17 cellular contexts compared by ENCODE assay signal in genomic region chr7:33196194-33196593, GRCh38.
DNase-seq lines count a peak whose midpoint lies in the region; ATAC-seq, FAIRE-seq and TF ChIP-seq lines count a peak whose summit lies in the region.
"Had no signal": no experiment of that assay in that cellular context is flagged by ENCODE, and none has a peak within 500 bp of the region (broad histone marks: within the 10 kb centered on the region; RNA-seq: fewer than 3 reads in every experiment).

No MANE protein-coding gene starts in this region.

- H3K4me1 Mint-ChIP-seq in activated CD4-positive, alpha-beta memory T cell treated with anti-CD3 and anti-CD28 coated beads for 36 hours (ENCODE audit: low read depth): peaks cover 7% of the 10 kb centered on the region

- no peak overlapping the region for H3K27ac Mint-ChIP-seq in activated CD4-positive, alpha-beta memory T cell treated with anti-CD3 and anti-CD28 coated beads for 36 hours
- H3K27ac Mint-ChIP-seq: activated CD4-positive, alpha-beta T cell treated with anti-CD3 and anti-CD28 coated beads, Interleukin-2, amount 10 ng/mL, durations not matched to agents 24 days and 14 days had no signal

- H3K9me3 Mint-ChIP-seq in activated CD4-positive, alpha-beta memory T cell treated with anti-CD3 and anti-CD28 coated beads for 36 hours: no peaks in the 10 kb centered on the region
- H3K9me3 Mint-ChIP-seq: activated CD4-positive, alpha-beta T cell treated with anti-CD3 and anti-CD28 coated beads, Interleukin-2, amount 10 ng/mL, durations not matched to agents 24 days and 14 days had no signal

- peaks cover 3% of the 10 kb centered on the region for H3K36me3 Mint-ChIP-seq in activated CD4-positive, alpha-beta memory T cell treated with anti-CD3 and anti-CD28 coated beads for 36 hours

- POLR2A ChIA-PET in activated CD4-positive, alpha-beta memory T cell treated with anti-CD3 and anti-CD28 coated beads for 36 hours (lab: Charles Lee): no interaction called here

- intact Hi-C loops in sciatic nerve (cut with DNase I): no loop called here
- intact Hi-C loops in activated CD4-positive, alpha-beta memory T cell treated with anti-CD3 and anti-CD28 coated beads for 36 hours (cut with micrococcal nuclease): no loop called here

- no peak overlapping the region for H3K4me3 ChIP-seq in choroid plexus epithelial cell (ENCODE audit: low read depth, low read length)
- H3K4me3 ChIP-seq: BLaER1 had no signal

- H3K4me3 Mint-ChIP-seq in activated CD4-positive, alpha-beta memory T cell treated with anti-CD3 and anti-CD28 coated beads for 36 hours: no peak overlapping the region
- H3K4me3 Mint-ChIP-seq: activated CD4-positive, alpha-beta T cell treated with anti-CD3 and anti-CD28 coated beads, Interleukin-2, amount 10 ng/mL, durations not matched to agents 24 days and 14 days had no signal

- CTCF ChIA-PET in activated CD4-positive, alpha-beta memory T cell treated with anti-CD3 and anti-CD28 coated beads for 36 hours (lab: Charles Lee): interaction anchor here (0.6 kb wide), 1 partner anchor 314 kb away, joined by 3 read pairs; no protein-coding TSS in a partner anchor

- TF ChIP-seq POLR2A in H54 (IDR thresholded peaks at IDR 0.05; ENCODE audit: low read depth, low read length): no peak

- TF ChIP-seq CTCF in choroid plexus epithelial cell (conservative IDR thresholded peaks at IDR 0.05; ENCODE audit: low read depth, low read length): no peak

- no peaks in the 10 kb centered on the region for H3K27me3 Mint-ChIP-seq in activated CD4-positive, alpha-beta memory T cell treated with anti-CD3 and anti-CD28 coated beads for 36 hours
- H3K27me3 Mint-ChIP-seq: activated CD4-positive, alpha-beta T cell treated with anti-CD3 and anti-CD28 coated beads, Interleukin-2, amount 10 ng/mL, durations not matched to agents 24 days and 14 days; brain had no signal

- ATAC-seq in sciatic nerve: peak; percentile 67
- ATAC-seq: Right ventricle myocardium inferior had no signal

- peak; percentile 33 for FAIRE-seq in H54 (lab: Jason Lieb, UNC)

- DNase-seq in H54 (ENCODE audit: insufficient read length, low spot score) (no peak), RPMI7951 (ENCODE audit: low read depth) (peak; percentile 15), choroid plexus epithelial cell (ENCODE audit: low read depth) (peak; percentile 74), sciatic nerve (ENCODE audit: low spot score) (no peak), GF-D8 (lab: John Stamatoyannopoulos, UW) (no peak), NCI-H1417 treated with DMSO at 0.1 percent for 48 hours (lab: John Stamatoyannopoulos, UW) (no peak), T-helper 9 cell (no peak)
- no peak for DNase-seq in activated CD4-positive, alpha-beta memory T cell treated with anti-CD3 and anti-CD28 coated beads for 36 hours
- DNase-seq: activated CD4-positive, alpha-beta T cell treated with anti-CD3 and anti-CD28 coated beads, Interleukin-2, amount 10 ng/mL, durations not matched to agents 24 days and 14 days; activated naive CD4-positive, alpha-beta T cell treated with Interleukin-2 at 50 U/mL for 16 hours; dermis blood vessel endothelial cell; midbrain; NCI-H2029 treated with DMSO at 0.1 percent for 48 hours; T-helper 2 cell had no signal

Comparison
In these comparisons a context has a peak if more than half of its experiments do, and no peak if none do; other contexts are left out.
1. DNase-seq: peak in RPMI7951 (single experiment) and choroid plexus epithelial cell (single experiment); none in H54 (single experiment), sciatic nerve (single experiment), GF-D8 (single experiment), NCI-H1417 treated with DMSO at 0.1 percent for 48 hours (single experiment), activated CD4-positive, alpha-beta memory T cell treated with anti-CD3 and anti-CD28 coated beads for 36 hours (single experiment) and T-helper 9 cell (single experiment).